ENCODE assay signal across 20 cellular contexts in the genomic region with DNA sequence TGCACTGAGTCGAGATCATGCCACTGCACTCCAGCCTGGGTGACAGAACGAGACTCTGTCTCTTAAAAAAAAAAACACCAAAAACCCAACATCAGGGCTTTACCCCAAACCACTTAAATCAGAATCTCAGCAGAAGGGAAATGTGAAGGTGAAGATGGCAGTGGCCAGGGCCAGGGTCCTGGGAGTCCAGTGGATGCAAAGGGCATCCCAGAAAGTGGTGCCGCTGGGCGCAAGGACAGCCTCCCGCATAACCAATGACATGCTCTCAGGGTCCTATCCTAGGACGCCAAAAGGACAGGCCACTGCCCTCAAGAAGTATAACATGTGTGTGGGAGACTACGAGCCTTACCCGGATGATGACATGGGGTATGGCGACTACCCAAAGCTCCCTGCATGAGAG. TPM values are rescaled to one million over a fixed set of nuclear protein-coding genes. Genes with fewer than 3 reads are reported as not detected.
DNase-seq lines count a peak whose midpoint lies in the region; TF ChIP-seq lines count a peak whose summit lies in the region.
"Had no signal": no experiment of that assay in that cellular context is flagged by ENCODE, and none has a peak within 500 bp of the region (broad histone marks: within the 10 kb centered on the region; RNA-seq: fewer than 3 reads in every experiment).

No MANE protein-coding gene starts in this region.

- DNase-seq in activated T-cell treated with anti-CD3 and anti-CD28 coated beads, Interleukin-2, amount 50 U/mL, for 1 hour = peak; percentile 13
- no peak for DNase-seq in activated T-cell treated with anti-CD3 and anti-CD28 coated beads, Interleukin-2, amount 50 U/mL, for 24 hours
- DNase-seq in Peyer's patch = peak in 2 of 3 donors; percentile 15 to 24
- peak; percentile 36 for DNase-seq in chondrocyte (ENCODE audit: low spot score)
- DNase-seq in sigmoid colon = peak; percentile 45
- no peak for DNase-seq in hypothalamus (lab: John Stamatoyannopoulos, UW)
- DNase-seq in activated naive CD4-positive, alpha-beta T cell treated with anti-CD3 and anti-CD28 coated beads, Interleukin-2, amount 50 U/mL, for 16 hours = no peak
- DNase-seq in putamen (ENCODE audit: low spot score) = no peak
- DNase-seq: AML-193; Caco-2; Calu3; CD8-positive, alpha-beta T cell; DMS79 treated with DMSO at 0.1 percent for 48 hours; GF-D8 had no signal

- H3K36me3 Mint-ChIP-seq in activated T-cell treated with anti-CD3 and anti-CD28 coated beads, Interleukin-2, amount 50 U/mL, for 24 hours (ENCODE audit: low read depth) = peaks cover 72% of the 10 kb centered on the region
- peaks cover 7% of the 10 kb centered on the region for H3K36me3 Mint-ChIP-seq in chondrocyte (ENCODE audit: low read depth)

- 98% methylated on average over 9 of the region's 9 CpGs for WGBS in sigmoid colon, 2 donors

- no peaks in the 10 kb centered on the region for H3K9me3 ChIP-seq in Peyer's patch
- no peaks in the 10 kb centered on the region for H3K9me3 ChIP-seq in sigmoid colon
- H3K9me3 ChIP-seq: A549; BLaER1 treated with 17β-estradiol and CSF1 and Interleukin-3, amounts not matched to agents 10 nM and 100 nM; Caco-2 had no signal

- H3K27ac Mint-ChIP-seq in activated T-cell treated with anti-CD3 and anti-CD28 coated beads, Interleukin-2, amount 50 U/mL, for 24 hours = no peak overlapping the region
- H3K27ac Mint-ChIP-seq in chondrocyte (ENCODE audit: unreplicated experiment) = no peak overlapping the region
- H3K27ac Mint-ChIP-seq: B cell; CD4-positive, alpha-beta T cell; CD8-positive, alpha-beta T cell had no signal

- no peaks in the 10 kb centered on the region for H3K9me3 Mint-ChIP-seq in activated T-cell treated with anti-CD3 and anti-CD28 coated beads, Interleukin-2, amount 50 U/mL, for 24 hours
- H3K9me3 Mint-ChIP-seq in chondrocyte (ENCODE audit: low read depth) = no peaks in the 10 kb centered on the region
- H3K9me3 Mint-ChIP-seq: CD4-positive, alpha-beta T cell; CD8-positive, alpha-beta T cell had no signal

- no peak overlapping the region for H3K4me3 ChIP-seq in Peyer's patch
- no peak overlapping the region for H3K4me3 ChIP-seq in sigmoid colon
- H3K4me3 ChIP-seq: A549; BLaER1 treated with 17β-estradiol and CSF1 and Interleukin-3, amounts not matched to agents 10 nM and 100 nM had no signal

- intact Hi-C loops in sigmoid colon (cut with DNase I) = no loop called here

- TF ChIP-seq CTCF in Peyer's patch (IDR thresholded peaks at IDR 0.05) (no peak), chondrocyte (IDR thresholded peaks at IDR 0.05) (no peak), sigmoid colon (IDR thresholded peaks at IDR 0.05) (no peak)

- H3K27ac ChIP-seq in Peyer's patch = no peak overlapping the region
- H3K27ac ChIP-seq in sigmoid colon = no peak overlapping the region
- H3K27ac ChIP-seq: 22Rv1; A549; BLaER1 treated with 17β-estradiol and CSF1 and Interleukin-3, amounts not matched to agents 10 nM and 100 nM; C4-2B had no signal

- TF ChIP-seq EP300 in sigmoid colon (IDR thresholded peaks at IDR 0.05) = no peak

- no peaks in the 10 kb centered on the region for H3K27me3 Mint-ChIP-seq in activated T-cell treated with anti-CD3 and anti-CD28 coated beads, Interleukin-2, amount 50 U/mL, for 24 hours
- H3K27me3 Mint-ChIP-seq in chondrocyte (ENCODE audit: low read depth) = no peaks in the 10 kb centered on the region
- H3K27me3 Mint-ChIP-seq: B cell; CD4-positive, alpha-beta T cell had no signal

- no peaks in the 10 kb centered on the region for H3K27me3 ChIP-seq in Peyer's patch
- H3K27me3 ChIP-seq in sigmoid colon = no peaks in the 10 kb centered on the region
- H3K27me3 ChIP-seq: BLaER1 treated with 17β-estradiol and CSF1 and Interleukin-3, amounts not matched to agents 10 nM and 100 nM had no signal

- no peak overlapping the region for H3K4me3 Mint-ChIP-seq in activated T-cell treated with anti-CD3 and anti-CD28 coated beads, Interleukin-2, amount 50 U/mL, for 24 hours
- no peak overlapping the region for H3K4me3 Mint-ChIP-seq in chondrocyte (ENCODE audit: unreplicated experiment)
- H3K4me3 Mint-ChIP-seq: B cell; CD4-positive, alpha-beta T cell; CD8-positive, alpha-beta T cell had no signal

- H3K36me3 ChIP-seq in Peyer's patch (peaks cover 0 to 59% (median 0%) of the 10 kb centered on the region in 3 donors), sigmoid colon (peaks cover 10 to 83% (median 31%) of the 10 kb centered on the region in 4 donors)

- TF ChIP-seq POLR2A in Peyer's patch (IDR thresholded peaks at IDR 0.05) (no peak), sigmoid colon (IDR thresholded peaks at IDR 0.05) (no peak)

- H3K4me1 ChIP-seq in Peyer's patch (no peaks in the 10 kb centered on the region), sigmoid colon (no peaks in the 10 kb centered on the region)
- H3K4me1 ChIP-seq: A549; BLaER1 treated with 17β-estradiol and CSF1 and Interleukin-3, amounts not matched to agents 10 nM and 100 nM; Caco-2 had no signal

- H3K4me1 Mint-ChIP-seq in activated T-cell treated with anti-CD3 and anti-CD28 coated beads, Interleukin-2, amount 50 U/mL, for 24 hours (ENCODE audit: low read depth) = peaks cover 13% of the 10 kb centered on the region
- H3K4me1 Mint-ChIP-seq in chondrocyte (ENCODE audit: low read depth) = no peaks in the 10 kb centered on the region

RNA-seq across cellular contexts. Expression of a gene that starts 7.9 kb away (rescaled TPM):
- 10 to 100 TPM in 1 of 4 donors, 1 to 10 TPM in 3; 8.4 to 12.2 (median 9.5) TPM for total RNA-seq in Peyer's patch
- total RNA-seq in chondrocyte = 6.0 to 10.5 TPM (median 6.0 TPM) in 3 replicates
- total RNA-seq in sigmoid colon = 10 to 100 TPM; 13.8 to 23.2 (median 14.6) TPM
- 1 to 10 TPM; 3.9 to 5.9 (median 5.4) TPM for polyA plus RNA-seq in sigmoid colon

RNA-seq across cellular contexts. Expression of a gene that starts 8.1 kb away (rescaled TPM):
- total RNA-seq in Peyer's patch (10 to 100 TPM; 21.5 to 43.0 (median 29.9) TPM), chondrocyte (29.0 to 36.9 TPM (median 29.6 TPM) in 3 replicates), sigmoid colon (10 to 100 TPM; 28.9 to 63.0 (median 45.7) TPM)
- polyA plus RNA-seq in sigmoid colon = 10 to 100 TPM in 1 of 3 donors, 1 to 10 TPM in 2; 8.1 to 13.3 (median 9.0) TPM

Comparison
In these comparisons a context has a peak if more than half of its experiments do, and no peak if none do; other contexts are left out.
1. DNase-seq: peak in activated T-cell treated with anti-CD3 and anti-CD28 coated beads, Interleukin-2, amount 50 U/mL, for 1 hour (single experiment), Peyer's patch (2 of 3), chondrocyte (single experiment) and sigmoid colon (single experiment); none in activated T-cell treated with anti-CD3 and anti-CD28 coated beads, Interleukin-2, amount 50 U/mL, for 24 hours (single experiment), hypothalamus (0 of 51), activated naive CD4-positive, alpha-beta T cell treated with anti-CD3 and anti-CD28 coated beads, Interleukin-2, amount 50 U/mL, for 16 hours (single experiment) and putamen (single experiment).